ENCODE assay signal across 10 cellular contexts in genomic region chr1:55155522-55155921, GRCh38. TPM values are rescaled to one million over a fixed set of nuclear protein-coding genes. Genes with fewer than 3 reads are reported as not detected.
A peak's percentile ranks its signal among the peaks of the same experiment; 100 is the strongest.
DNase-seq lines count a peak whose midpoint lies in the region; ATAC-seq and TF ChIP-seq lines count a peak whose summit lies in the region.
"Had no signal": no experiment of that assay in that cellular context is flagged by ENCODE, and none has a peak within 500 bp of the region (broad histone marks: within the 10 kb centered on the region; RNA-seq: fewer than 3 reads in every experiment).

No MANE protein-coding gene starts in this region.

- H3K9me3 Mint-ChIP-seq in activated T-helper 17 cell treated with anti-CD3 and anti-CD28 coated beads, Interleukin-2, amount 50 U/mL, for 72 hours = no peaks in the 10 kb centered on the region

- H3K27ac Mint-ChIP-seq in activated T-helper 17 cell treated with anti-CD3 and anti-CD28 coated beads, Interleukin-2, amount 50 U/mL, for 72 hours = peak overlapping the region; percentile 6

- peaks cover 16% of the 10 kb centered on the region for H3K4me1 Mint-ChIP-seq in activated T-helper 17 cell treated with anti-CD3 and anti-CD28 coated beads, Interleukin-2, amount 50 U/mL, for 72 hours

- H3K27me3 Mint-ChIP-seq in activated T-helper 17 cell treated with anti-CD3 and anti-CD28 coated beads, Interleukin-2, amount 50 U/mL, for 72 hours = no peaks in the 10 kb centered on the region

- no peak for ATAC-seq in activated T-helper 17 cell treated with anti-CD3 and anti-CD28 coated beads, Interleukin-2, amount 50 U/mL, for 72 hours (replicated peaks)

- POLR2A ChIA-PET in HEK293T (lab: Yijun Ruan, JAX) = no interaction called here

- H3K36me3 Mint-ChIP-seq in activated T-helper 17 cell treated with anti-CD3 and anti-CD28 coated beads, Interleukin-2, amount 50 U/mL, for 72 hours (ENCODE audit: low read depth) = peaks cover 97% of the 10 kb centered on the region

- H3K4me3 Mint-ChIP-seq in activated T-helper 17 cell treated with anti-CD3 and anti-CD28 coated beads, Interleukin-2, amount 50 U/mL, for 72 hours = no peak overlapping the region

- CTCF ChIA-PET in HEK293T (lab: Yijun Ruan, JAX) = no interaction called here

- DNase-seq in AG08396 (ENCODE audit: low spot score) = peak; percentile 5
- peak; percentile 43 for DNase-seq in HEK293T (ENCODE audit: extremely low spot score)
- peak; percentile 41 for DNase-seq in iPS-NIHi7 (ENCODE audit: extremely low spot score)
- DNase-seq in NCI-H524 treated with DMSO at 0.1 percent for 48 hours (lab: John Stamatoyannopoulos, UW) = no peak
- no peak for DNase-seq in 8988T
- no peak for DNase-seq in SHP77 treated with DMSO at 0.1 percent for 48 hours (lab: John Stamatoyannopoulos, UW)
- no peak for DNase-seq in central memory CD4-positive, alpha-beta T cell
- DNase-seq: HCEC 1CT, NCI-H345 had no signal

TF ChIP-seq in HEK293T, 16 proteins besides CTCF, POLR2A, EP300 and RAD21:
- no peak for TF ChIP-seq LEF1 (IDR thresholded peaks at IDR 0.05; ENCODE audit: borderline replicate concordance)
- no peak for TF ChIP-seq ZNF384 (IDR thresholded peaks at IDR 0.05)
- peak; percentile 90 for TF ChIP-seq PKNOX1 (IDR thresholded peaks at IDR 0.05)
- no peak for TF ChIP-seq CTBP1 (IDR thresholded peaks at IDR 0.05; ENCODE audit: borderline replicate concordance)
- no peak for TF ChIP-seq FOXM1 (IDR thresholded peaks at IDR 0.05; ENCODE audit: borderline replicate concordance)
TF ChIP-seq in HEK293T: peak in this region for 1.

RNA-seq across cellular contexts. Expression of gene USP24, which starts 59.6 kb away (rescaled TPM):
- 10 to 100 TPM; 40.8 to 41.6 TPM for total RNA-seq in activated T-helper 17 cell treated with anti-CD3 and anti-CD28 coated beads, Interleukin-2, amount 50 U/mL, for 72 hours

Comparison
In these comparisons a context has a peak if more than half of its experiments do, and no peak if none do; other contexts are left out.
1. DNase-seq: peak in AG08396 (single experiment), HEK293T (single experiment) and iPS-NIHi7 (single experiment); none in NCI-H524 treated with DMSO at 0.1 percent for 48 hours (single experiment), 8988T (single experiment), SHP77 treated with DMSO at 0.1 percent for 48 hours (single experiment) and central memory CD4-positive, alpha-beta T cell (single experiment).